Comparison of ENCODE assay signal across 9 cellular contexts in genomic region chr1:74673351-74674111, GRCh38. TPM values are rescaled to one million over a fixed set of nuclear protein-coding genes. Genes with fewer than 3 reads are reported as not detected.
A peak's percentile ranks its signal among the peaks of the same experiment; 100 is the strongest.
DNase-seq lines count a peak whose midpoint lies in the region; ATAC-seq and TF ChIP-seq lines count a peak whose summit lies in the region.
"Had no signal": no experiment of that assay in that cellular context is flagged by ENCODE, and none has a peak within 500 bp of the region (broad histone marks: within the 10 kb centered on the region; RNA-seq: fewer than 3 reads in every experiment).

Gene ERICH3 (minus strand): TSS chr1:74673792. CDS start chr1:74673519, 273 bp downstream.

- H3K36me3 ChIP-seq in liver (ENCODE audit: control insufficient read depth in 4 of 4, insufficient read depth in 3 of 4, low read depth in 1 of 4, low read length in 3 of 4) = no peaks in the 10 kb centered on the region

- H3K27ac ChIP-seq in liver (ENCODE audit: low read depth in 1 of 2, low read length in 2 of 2) = no peak within 1 kb of the TSS

- TF ChIP-seq CTCF in astrocyte of the cerebellum (IDR thresholded peaks at IDR 0.05; ENCODE audit: low read depth, low read length, missing control alignments) (no peak), liver (IDR thresholded peaks at IDR 0.05; ENCODE audit: low read depth, low read length, missing input control) (no peak)

- H3K27me3 ChIP-seq in liver (ENCODE audit: control insufficient read depth in 4 of 4, insufficient read depth in 4 of 4, low read length in 3 of 4) = peaks cover 0 to 3% (median 1%) of the 10 kb centered on the region in 4 donors

- WGBS in liver = 5% methylated on average over 43 of the region's 44 CpGs

- no peak within 1 kb of the TSS for H3K9ac ChIP-seq in liver (ENCODE audit: low read depth in 1 of 2, low read length in 2 of 2)

- ATAC-seq in GM18867 (IDR thresholded peaks at IDR 0.05; ENCODE audit: unreplicated experiment) (peak; percentile 25), HG03039 (IDR thresholded peaks at IDR 0.05; ENCODE audit: unreplicated experiment) (peak; percentile 49), GM21526 (IDR thresholded peaks at IDR 0.05; ENCODE audit: low FRiP score, unreplicated experiment) (no peak)
- ATAC-seq: mucosa of descending colon had no signal

- DNase-seq in astrocyte of the cerebellum (ENCODE audit: low read depth) (no peak), KBM-7 (no peak), glomerular visceral epithelial cell (ENCODE audit: extremely low spot score) (no peak)
- no peak for DNase-seq in stimulated activated naive CD4-positive, alpha-beta T cell (lab: John Stamatoyannopoulos, UW)

- TF ChIP-seq RAD21 in liver (IDR thresholded peaks at IDR 0.05) = no peak

- no peaks in the 10 kb centered on the region for H3K9me3 ChIP-seq in liver (ENCODE audit: control insufficient read depth in 4 of 4, low read length in 3 of 4)

- in situ Hi-C loops in astrocyte of the cerebellum (cut with HindIII; ENCODE audit: low sequenced_read_pairs) = no loop called here
- in situ Hi-C loops in KBM-7 (cut with MboI; ENCODE audit: low pct_unique_long_range_greater_than_20kb, low sequenced_read_pairs) = no loop called here

- peak within 1 kb of the TSS; percentile 41 for H3K4me3 ChIP-seq in astrocyte of the cerebellum (ENCODE audit: low read depth, low read length)
- H3K4me3 ChIP-seq in liver (ENCODE audit: low read depth in 1 of 3, low read length in 3 of 3) = peak within 1 kb of the TSS in 2 of 3 donors; percentile 24 to 48
- H3K4me3 ChIP-seq: mucosa of descending colon had no signal

- H3K4me1 ChIP-seq in liver (ENCODE audit: control insufficient read depth in 4 of 4, insufficient read depth in 4 of 4, low read length in 3 of 4) = peaks cover 2 to 6% (median 6%) of the 10 kb centered on the region in 4 donors

TF ChIP-seq in liver, 16 proteins besides CTCF, POLR2A, EP300 and RAD21:
- TF ChIP-seq RXRA (IDR thresholded peaks at IDR 0.05) (no peak), GABPA (IDR thresholded peaks at IDR 0.05 in 1 of 2, conservative IDR thresholded peaks at IDR 0.05 in 1 of 2) (no peak), FOXA1 (IDR thresholded peaks at IDR 0.05) (no peak), HNF4G (IDR thresholded peaks at IDR 0.05) (no peak), FOXA2 (IDR thresholded peaks at IDR 0.05) (no peak), HNF4A (conservative IDR thresholded peaks at IDR 0.05) (no peak)
- TF ChIP-seq, protein P1, sequence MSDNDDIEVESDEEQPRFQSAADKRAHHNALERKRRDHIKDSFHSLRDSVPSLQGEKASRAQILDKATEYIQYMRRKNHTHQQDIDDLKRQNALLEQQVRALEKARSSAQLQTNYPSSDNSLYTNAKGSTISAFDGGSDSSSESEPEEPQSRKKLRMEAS (IDR thresholded peaks at IDR 0.05) = no peak
TF ChIP-seq in liver: peak in this region for 0.

RNA-seq across cellular contexts. Expression of gene ERICH3, which starts in this region (rescaled TPM):
- under 1 TPM; 0.05 to 0.08 TPM for total RNA-seq in liver
- polyA plus RNA-seq in liver = under 1 TPM; 0.04 to 0.05 TPM
